8 cellular contexts compared by ENCODE assay signal in the genomic region with DNA sequence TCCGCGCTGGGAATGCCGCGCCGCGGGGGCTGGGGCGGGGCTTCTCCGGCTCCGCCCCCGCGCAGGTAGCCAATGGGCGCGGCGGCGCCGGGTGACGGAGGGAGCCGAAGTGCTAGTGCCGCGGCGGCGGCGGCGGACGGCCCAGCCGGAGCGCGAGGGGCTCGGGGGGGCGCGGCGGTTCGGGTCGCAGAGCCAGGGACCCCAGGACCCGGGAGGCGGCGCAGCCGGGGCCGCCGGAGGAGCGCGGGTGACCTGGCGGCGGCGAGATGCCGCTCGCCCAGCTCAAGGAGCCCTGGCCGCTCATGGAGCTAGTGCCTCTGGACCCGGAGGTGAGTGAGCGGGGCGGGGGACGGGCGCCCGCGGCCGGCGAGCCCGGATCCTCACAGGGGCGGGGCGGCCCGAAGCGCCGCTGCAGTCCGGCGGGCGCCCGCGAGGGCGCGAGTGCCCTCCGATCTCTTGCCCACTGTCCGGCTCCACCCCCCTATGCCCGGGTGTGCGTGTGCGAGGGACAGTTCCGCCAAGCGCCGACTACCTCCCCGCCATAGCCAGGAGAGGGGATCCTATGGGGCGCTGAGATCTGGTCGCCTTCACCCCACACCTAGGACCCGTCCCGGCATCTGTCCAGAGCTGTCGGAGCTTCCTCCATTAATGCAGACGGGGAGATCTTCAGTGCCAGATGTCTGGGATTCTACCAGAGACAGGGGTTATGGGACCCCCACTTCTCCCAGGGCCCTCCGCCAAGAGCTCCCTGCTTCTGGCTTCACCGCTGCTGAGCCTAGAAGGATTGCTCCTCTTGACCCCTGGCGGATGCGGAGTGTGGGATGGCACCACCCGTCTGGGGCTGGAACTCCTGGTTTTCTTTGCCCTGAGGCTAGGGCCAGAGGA. TPM values are rescaled to one million over a fixed set of nuclear protein-coding genes. Genes with fewer than 3 reads are reported as not detected.
DNase-seq lines count a peak whose midpoint lies in the region; ATAC-seq and TF ChIP-seq lines count a peak whose summit lies in the region.

A gene (plus strand): TSS at position 107 of the 885 bp plus-strand sequence. CDS start 160 bp downstream, at position 267.

- H3K36me3 ChIP-seq in effector memory CD4-positive, alpha-beta T cell (ENCODE audit: control insufficient read depth, insufficient read depth, low read length) = no peaks in the 10 kb centered on the region

- H3K27me3 ChIP-seq in effector memory CD4-positive, alpha-beta T cell (replicated peaks; ENCODE audit: control insufficient read depth, insufficient read depth, low read length, poor library complexity, severe bottlenecking) = no peaks in the 10 kb centered on the region

- POLR2A ChIA-PET in activated CD4-positive, alpha-beta memory T cell treated with anti-CD3 and anti-CD28 coated beads, Interleukin-2, amount 10 ng/mL, durations not matched to agents 7 days and 5 days (lab: Charles Lee) = interaction anchor here (0.7 to 5.8 kb wide), 11 partner anchors 10 to 335 kb away, joined by 3 to 62 read pairs (median 5); a partner anchor contains a TSS

- H3K36me3 Mint-ChIP-seq in activated CD4-positive, alpha-beta memory T cell treated with anti-CD3 and anti-CD28 coated beads, Interleukin-2, amount 10 ng/mL, durations not matched to agents 7 days and 5 days (ENCODE audit: low read depth) = no peaks in the 10 kb centered on the region
- H3K36me3 Mint-ChIP-seq in memory B cell = no peaks in the 10 kb centered on the region

- no peak for TF ChIP-seq CTCF in AG09309 (IDR thresholded peaks at IDR 0.05; ENCODE audit: control insufficient read depth, insufficient read depth, low read depth, low read length, missing control alignments)

- no peaks in the 10 kb centered on the region for H3K9me3 ChIP-seq in effector memory CD4-positive, alpha-beta T cell (ENCODE audit: control insufficient read depth, low read length)

- H3K4me1 Mint-ChIP-seq in activated CD4-positive, alpha-beta memory T cell treated with anti-CD3 and anti-CD28 coated beads, Interleukin-2, amount 10 ng/mL, durations not matched to agents 7 days and 5 days = peaks cover 43% of the 10 kb centered on the region
- H3K4me1 Mint-ChIP-seq in memory B cell = peaks cover 23% of the 10 kb centered on the region

- peak; percentile 75 for ATAC-seq in GM18867 (IDR thresholded peaks at IDR 0.05; ENCODE audit: unreplicated experiment)
- ATAC-seq in HG03097 (IDR thresholded peaks at IDR 0.05; ENCODE audit: low FRiP score, unreplicated experiment) = peak; percentile 76
- peak; percentile 93 for ATAC-seq in memory B cell (ENCODE audit: low read depth)

- CTCF ChIA-PET in activated CD4-positive, alpha-beta memory T cell treated with anti-CD3 and anti-CD28 coated beads, Interleukin-2, amount 10 ng/mL, durations not matched to agents 7 days and 5 days (lab: Charles Lee) = interaction anchor here (0.6 to 3.4 kb wide), 4 partner anchors 10 to 273 kb away, joined by 3 to 31 read pairs (median 12); no protein-coding TSS in a partner anchor

- peaks cover 4% of the 10 kb centered on the region for H3K27me3 Mint-ChIP-seq in activated CD4-positive, alpha-beta memory T cell treated with anti-CD3 and anti-CD28 coated beads, Interleukin-2, amount 10 ng/mL, durations not matched to agents 7 days and 5 days
- no peaks in the 10 kb centered on the region for H3K27me3 Mint-ChIP-seq in memory B cell

- peaks cover 23% of the 10 kb centered on the region for H3K4me1 ChIP-seq in effector memory CD4-positive, alpha-beta T cell (ENCODE audit: control insufficient read depth, insufficient read depth, low read length, poor library complexity, severe bottlenecking)

- peak within 1 kb of the TSS; percentile 84 for H3K4me3 Mint-ChIP-seq in activated CD4-positive, alpha-beta memory T cell treated with anti-CD3 and anti-CD28 coated beads, Interleukin-2, amount 10 ng/mL, durations not matched to agents 7 days and 5 days
- H3K4me3 Mint-ChIP-seq in memory B cell = peak within 1 kb of the TSS; percentile 96

- peak within 1 kb of the TSS; percentile 43 for H3K4me3 ChIP-seq in AG09309 (ENCODE audit: control insufficient read depth, low read depth, low read length)
- peak within 1 kb of the TSS; percentile 72 for H3K4me3 ChIP-seq in effector memory CD4-positive, alpha-beta T cell (ENCODE audit: insufficient read depth, low read depth, low read length, poor library complexity, severe bottlenecking)

- peak within 1 kb of the TSS; percentile 57 for H3K27ac ChIP-seq in effector memory CD4-positive, alpha-beta T cell (ENCODE audit: insufficient read depth, low read length, poor library complexity, severe bottlenecking)

- DNase-seq in AG09309 (ENCODE audit: low read depth) (no peak), NCI-H460 (ENCODE audit: extremely low read depth, low read depth) (peak; percentile 39), memory B cell (ENCODE audit: low spot score in 2 of 2) (peak; percentile 45 to 67)
- DNase-seq in activated CD4-positive, alpha-beta memory T cell treated with anti-CD3 and anti-CD28 coated beads, Interleukin-2, amount 10 ng/mL, durations not matched to agents 7 days and 5 days = peak; percentile 71
- peak; percentile 35 to 51 (median 43) for DNase-seq in effector memory CD4-positive, alpha-beta T cell
- DNase-seq in stimulated activated CD8-positive, alpha-beta memory T cell treated with anti-CD3 and anti-CD28 coated beads, Interleukin-12 subunit alpha, Interleukin-12 subunit beta, amount 100 ng/mL, for 4 hours (ENCODE audit: low read depth) = peak; percentile 49

- peak within 1 kb of the TSS; percentile 80 for H3K27ac Mint-ChIP-seq in activated CD4-positive, alpha-beta memory T cell treated with anti-CD3 and anti-CD28 coated beads, Interleukin-2, amount 10 ng/mL, durations not matched to agents 7 days and 5 days
- H3K27ac Mint-ChIP-seq in memory B cell = peak within 1 kb of the TSS; percentile 88

- H3K9me3 Mint-ChIP-seq in activated CD4-positive, alpha-beta memory T cell treated with anti-CD3 and anti-CD28 coated beads, Interleukin-2, amount 10 ng/mL, durations not matched to agents 7 days and 5 days = no peaks in the 10 kb centered on the region
- H3K9me3 Mint-ChIP-seq in memory B cell = no peaks in the 10 kb centered on the region

RNA-seq across cellular contexts. Expression of the gene that starts here (rescaled TPM):
- total RNA-seq in NCI-H460 (2014; rRNA removed; shearing (Covaris generic)) = 11.5 and 11.7 TPM in 2 replicates
- 32.2 and 38.0 TPM in 2 replicates for polyA plus RNA-seq in NCI-H460 (2014; cell fraction: nucleus; rRNA removed)
- total RNA-seq in activated CD4-positive, alpha-beta memory T cell treated with anti-CD3 and anti-CD28 coated beads, Interleukin-2, amount 10 ng/mL, durations not matched to agents 7 days and 5 days = 100 to 1,000 TPM; 170 to 175 TPM

Comparison
In these comparisons a context has a peak if more than half of its experiments do, and no peak if none do; other contexts are left out.
1. RNA of the gene that starts here (total RNA-seq): 170 to 175 TPM in activated CD4-positive, alpha-beta memory T cell treated with anti-CD3 and anti-CD28 coated beads, Interleukin-2, amount 10 ng/mL, durations not matched to agents 7 days and 5 days; 11.5 to 11.7 TPM in NCI-H460; every median in the first group is over 10 times any median in the second.
2. Peak in every context shown above with its lines, with median percentiles within 50 percentile points of each other: ATAC-seq.